34 cellular contexts compared by ENCODE assay signal in the genomic region with DNA sequence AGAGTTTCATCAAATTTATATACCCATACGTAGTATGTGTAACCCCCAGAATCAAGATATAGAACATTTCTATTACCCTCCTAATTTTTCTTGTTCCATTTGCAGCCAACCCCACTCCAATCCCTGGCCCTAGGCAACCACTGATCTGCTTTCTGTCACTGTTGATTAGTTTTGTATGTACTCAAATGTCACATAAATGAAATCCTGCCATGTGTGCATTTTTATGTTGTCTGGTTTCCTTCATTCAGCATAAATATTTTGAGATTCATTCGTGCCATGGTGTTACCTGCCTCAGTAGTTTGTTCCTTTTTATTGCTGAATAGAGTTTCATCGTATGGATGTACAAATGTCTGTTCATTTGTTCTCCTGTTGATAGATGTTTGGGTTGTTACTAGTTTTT.
"Had no signal": no experiment of that assay in that cellular context is flagged by ENCODE, and none has a peak within 500 bp of the region (broad histone marks: within the 10 kb centered on the region; RNA-seq: fewer than 3 reads in every experiment).

No MANE protein-coding gene starts in this region.

- H3K27me3 ChIP-seq: Peyer's patch had no signal

- DNase-seq: activated CD4-positive, alpha-beta memory T cell treated with anti-CD3 and anti-CD28 coated beads, Interleukin-2, amount 10 ng/mL, durations not matched to agents 7 days and 5 days; activated CD4-positive, alpha-beta T cell treated with anti-CD3 and anti-CD28 coated beads for 1 hour; activated CD4-positive, alpha-beta T cell treated with anti-CD3 and anti-CD28 coated beads for 48 hours; activated CD4-positive, CD25-positive, alpha-beta regulatory T cell; activated CD8-positive, alpha-beta memory T cell treated with anti-CD3 and anti-CD28 coated beads for 24 hours; activated CD8-positive, alpha-beta memory T cell treated with anti-CD3 and anti-CD28 coated beads, Interleukin-2, amount 10 ng/mL, durations not matched to agents 7 days and 5 days; activated CD8-positive, alpha-beta memory T cell treated with anti-CD3 and anti-CD28 coated beads, Interleukin-2, amount 50 U/mL, for 48 hours; activated effector memory CD4-positive, alpha-beta T cell treated with Interleukin-2 at 50 U/mL for 16 hours; activated naive CD4-positive, alpha-beta T cell treated with anti-CD3 and anti-CD28 coated beads, Interleukin-2, amount 10 ng/mL, durations not matched to agents 7 days and 5 days; activated naive CD8-positive, alpha-beta T cell treated with anti-CD3 and anti-CD28 coated beads, Interleukin-2, amount 50 U/mL, for 24 hours; activated T-cell treated with anti-CD3 and anti-CD28 coated beads, Interleukin-2, amount 50 U/mL, for 48 hours; aorta; MM.1S; MV-4-11; NCI-H1092; NCI-H1436 treated with DMSO at 0.1 percent for 48 hours; NCI-H1694 treated with DMSO at 0.1 percent for 48 hours; NCI-H2029 treated with DMSO at 0.1 percent for 48 hours; NCI-H2107; NCI-H2171; NCI-H510A; NCI-H526; NCI-H748 treated with DMSO at 0.1 percent for 48 hours; NK-92 treated with Interleukin-12 subunit alpha and Interleukin-12 subunit beta, amount 100 ng/mL, for 24 hours; PC-3; Peyer's patch; SIG-M5; SW 1271; T-helper 1 cell; T-helper 2 cell; T-helper 9 cell; WERI-Rb-1 had no signal

- H3K4me3 ChIP-seq: Peyer's patch had no signal

- H3K4me1 ChIP-seq: Peyer's patch had no signal

- H3K27ac ChIP-seq: KMS-11, Peyer's patch, RWPE1, WERI-Rb-1 had no signal

- H3K36me3 ChIP-seq: Peyer's patch, WERI-Rb-1 had no signal

- H3K9me3 ChIP-seq: Peyer's patch had no signal

- H3K9ac ChIP-seq: KMS-11 had no signal
